ENCODE assay signal across 16 cellular contexts in the genomic region with DNA sequence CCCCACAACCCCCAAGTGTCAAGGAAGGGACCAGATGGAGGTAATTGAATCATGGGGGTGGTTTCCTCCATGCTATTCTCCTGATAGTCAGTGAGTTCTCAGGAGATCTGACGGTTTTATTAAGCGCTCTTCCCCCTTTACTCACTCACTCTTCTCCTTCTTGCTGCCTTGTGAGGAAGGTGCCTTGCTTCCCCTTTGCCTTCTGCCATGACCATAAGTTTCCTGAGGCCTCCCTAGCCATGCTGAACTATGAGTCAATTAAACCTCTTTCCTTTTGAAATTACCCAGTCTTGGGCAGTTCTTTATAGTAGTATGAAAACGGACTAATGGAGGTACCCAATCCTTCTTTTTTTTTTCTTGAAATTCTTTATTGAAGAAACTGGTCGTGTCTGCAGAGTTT. TPM values are rescaled to one million over a fixed set of nuclear protein-coding genes. Genes with fewer than 3 reads are reported as not detected.
DNase-seq lines count a peak whose midpoint lies in the region; ATAC-seq and TF ChIP-seq lines count a peak whose summit lies in the region.
"Had no signal": no experiment of that assay in that cellular context is flagged by ENCODE, and none has a peak within 500 bp of the region (broad histone marks: within the 10 kb centered on the region; RNA-seq: fewer than 3 reads in every experiment).

No MANE protein-coding gene starts in this region.

- no peaks in the 10 kb centered on the region for H3K36me3 ChIP-seq in spleen
- H3K36me3 ChIP-seq: ascending aorta, colonic mucosa, prostate gland had no signal

- intact Hi-C loops in activated T-helper 1 cell treated with anti-CD3 and anti-CD28 coated beads, Interleukin-12 subunit alpha, Interleukin-12 subunit beta, Interleukin-2, Interleukin-4 antibody, amounts not matched to agents 30 ng/mL and 10 ng/mL and 1 ng/mL, durations not matched to agents 14 hours and 24 hours and 36 hours (cut with micrococcal nuclease): loop anchor here (10.0 kb wide), 1 partner anchor 651 kb away; the partner anchor contains the start of gene SNX2
- intact Hi-C loops in spleen (cut with DNase I; ENCODE audit: low total_unique reads): no loop called here

- no peak for ATAC-seq in HG03280 (IDR thresholded peaks at IDR 0.05; ENCODE audit: unreplicated experiment)

- TF ChIP-seq CTCF in neural crest cell (conservative IDR thresholded peaks at IDR 0.05): no peak
- no peak for TF ChIP-seq CTCF in spleen (IDR thresholded peaks at IDR 0.05 in 8 of 11, conservative IDR thresholded peaks at IDR 0.05 in 3 of 11)

- H3K27me3 ChIP-seq in spleen (replicated peaks in 1 of 7): no peaks in the 10 kb centered on the region
- H3K27me3 ChIP-seq: ascending aorta, colonic mucosa had no signal

- peaks cover under 1% of the 10 kb centered on the region for H3K36me3 Mint-ChIP-seq in activated T-helper 1 cell treated with anti-CD3 and anti-CD28 coated beads, Interleukin-12 subunit alpha, Interleukin-12 subunit beta, Interleukin-2, Interleukin-4 antibody, amounts not matched to agents 30 ng/mL and 10 ng/mL and 1 ng/mL, durations not matched to agents 14 hours and 24 hours and 36 hours (ENCODE audit: low read depth)
- H3K36me3 Mint-ChIP-seq in neural crest cell (ENCODE audit: low read depth): no peaks in the 10 kb centered on the region

- H3K4me1 Mint-ChIP-seq in activated T-helper 1 cell treated with anti-CD3 and anti-CD28 coated beads, Interleukin-12 subunit alpha, Interleukin-12 subunit beta, Interleukin-2, Interleukin-4 antibody, amounts not matched to agents 30 ng/mL and 10 ng/mL and 1 ng/mL, durations not matched to agents 14 hours and 24 hours and 36 hours (ENCODE audit: low read depth): peaks cover 33% of the 10 kb centered on the region
- H3K4me1 Mint-ChIP-seq in neural crest cell: peaks cover 9% of the 10 kb centered on the region

- DNase-seq in SKM-1 treated with dmso at 0.1 percent for 144 hours (lab: John Stamatoyannopoulos, UW; ENCODE audit: unreplicated experiment) (peak; percentile 38), SKM-1 (lab: John Stamatoyannopoulos, UW; ENCODE audit: unreplicated experiment) (no peak), Kasumi-1 (lab: John Stamatoyannopoulos, UW) (peak; percentile 44 to 70), neural crest cell (ENCODE audit: low read depth, low spot score) (no peak), NCI-H2107 treated with DMSO at 0.1 percent for 48 hours (lab: John Stamatoyannopoulos, UW; ENCODE audit: unreplicated experiment) (no peak), spleen (no peak)
- no peak for DNase-seq in activated T-helper 1 cell treated with anti-CD3 and anti-CD28 coated beads, Interleukin-12 subunit alpha, Interleukin-12 subunit beta, Interleukin-2, Interleukin-4 antibody, amounts not matched to agents 30 ng/mL and 10 ng/mL and 1 ng/mL, durations not matched to agents 14 hours and 24 hours and 36 hours (ENCODE audit: low spot score)
- DNase-seq: colonic mucosa, EL, erythroblast, NCI-H1417 treated with DMSO at 0.1 percent for 48 hours, NCI-H226 had no signal

- H3K9me3 ChIP-seq in spleen: no peaks in the 10 kb centered on the region
- H3K9me3 ChIP-seq: ascending aorta, colonic mucosa, prostate gland had no signal

- H3K9me3 Mint-ChIP-seq in activated T-helper 1 cell treated with anti-CD3 and anti-CD28 coated beads, Interleukin-12 subunit alpha, Interleukin-12 subunit beta, Interleukin-2, Interleukin-4 antibody, amounts not matched to agents 30 ng/mL and 10 ng/mL and 1 ng/mL, durations not matched to agents 14 hours and 24 hours and 36 hours: no peaks in the 10 kb centered on the region
- no peaks in the 10 kb centered on the region for H3K9me3 Mint-ChIP-seq in neural crest cell

- H3K4me3 ChIP-seq in spleen: no peak overlapping the region
- H3K4me3 ChIP-seq: ascending aorta, colonic mucosa, prostate gland had no signal

- peak overlapping the region; percentile 63 for H3K4me3 Mint-ChIP-seq in activated T-helper 1 cell treated with anti-CD3 and anti-CD28 coated beads, Interleukin-12 subunit alpha, Interleukin-12 subunit beta, Interleukin-2, Interleukin-4 antibody, amounts not matched to agents 30 ng/mL and 10 ng/mL and 1 ng/mL, durations not matched to agents 14 hours and 24 hours and 36 hours
- H3K4me3 Mint-ChIP-seq in neural crest cell: peak overlapping the region; percentile 73

- WGBS in spleen, 5 donors: 52 to 79% (median 71%) methylated on average over 4 of the region's 4 CpGs

- peak overlapping the region; percentile 36 for H3K27ac Mint-ChIP-seq in activated T-helper 1 cell treated with anti-CD3 and anti-CD28 coated beads, Interleukin-12 subunit alpha, Interleukin-12 subunit beta, Interleukin-2, Interleukin-4 antibody, amounts not matched to agents 30 ng/mL and 10 ng/mL and 1 ng/mL, durations not matched to agents 14 hours and 24 hours and 36 hours
- H3K27ac Mint-ChIP-seq in neural crest cell (ENCODE audit: unreplicated experiment): no peak overlapping the region

- peak overlapping the region in 3 of 8 donors; percentile 17 to 68 (median 47) for H3K27ac ChIP-seq in spleen
- H3K27ac ChIP-seq: 22Rv1, ascending aorta, colonic mucosa, prostate gland had no signal

- no peaks in the 10 kb centered on the region for H3K27me3 Mint-ChIP-seq in activated T-helper 1 cell treated with anti-CD3 and anti-CD28 coated beads, Interleukin-12 subunit alpha, Interleukin-12 subunit beta, Interleukin-2, Interleukin-4 antibody, amounts not matched to agents 30 ng/mL and 10 ng/mL and 1 ng/mL, durations not matched to agents 14 hours and 24 hours and 36 hours (ENCODE audit: insufficient read depth)
- H3K27me3 Mint-ChIP-seq in neural crest cell (ENCODE audit: low read depth): no peaks in the 10 kb centered on the region

- TF ChIP-seq POLR2A in spleen (IDR thresholded peaks at IDR 0.05): no peak

- peaks cover 10 to 45% (median 23%) of the 10 kb centered on the region in 6 donors for H3K4me1 ChIP-seq in spleen
- H3K4me1 ChIP-seq: colonic mucosa, prostate gland had no signal

RNA-seq across cellular contexts. Expression of gene CEP120, which starts 2.2 kb away (rescaled TPM):
- 29.8 and 32.5 TPM in 2 replicates for total RNA-seq in activated T-helper 1 cell treated with anti-CD3 and anti-CD28 coated beads, Interleukin-12 subunit alpha, Interleukin-12 subunit beta, Interleukin-2, Interleukin-4 antibody, amounts not matched to agents 30 ng/mL and 10 ng/mL and 1 ng/mL, durations not matched to agents 14 hours and 24 hours and 36 hours
- total RNA-seq in neural crest cell: 24.2 and 26.0 TPM in 2 replicates
- 10 to 100 TPM; 27.7 to 43.3 (median 33.5) TPM for total RNA-seq in spleen
- 10 to 100 TPM in 2 of 3 donors, 1 to 10 TPM in 1; 9.2 to 11.2 (median 10.5) TPM for polyA plus RNA-seq in spleen

Comparison
In these comparisons a context has a peak if more than half of its experiments do, and no peak if none do; other contexts are left out.
1. DNase-seq: peak in SKM-1 treated with dmso at 0.1 percent for 144 hours (single experiment) and Kasumi-1 (2 of 2); none in SKM-1 (single experiment), activated T-helper 1 cell treated with anti-CD3 and anti-CD28 coated beads, Interleukin-12 subunit alpha, Interleukin-12 subunit beta, Interleukin-2, Interleukin-4 antibody, amounts not matched to agents 30 ng/mL and 10 ng/mL and 1 ng/mL, durations not matched to agents 14 hours and 24 hours and 36 hours (single experiment), neural crest cell (single experiment), NCI-H2107 treated with DMSO at 0.1 percent for 48 hours (single experiment) and spleen (single experiment).